Comparison of ENCODE assay signal across 1 cellular context in genomic region chr11:2097356-2097997, GRCh38.
TF ChIP-seq lines count a peak whose summit lies in the region.

No MANE protein-coding gene starts in this region.

TF ChIP-seq in HepG2, 621 proteins besides CTCF, POLR2A, EP300 and RAD21 (continued from another document and continues in another):
- TF ChIP-seq ZNF646 (CRISPR knock-in tag; IDR thresholded peaks at IDR 0.05) (no peak; the same call in 1 of the 2 replicates), HDAC6 (IDR thresholded peaks at IDR 0.05; ENCODE audit: low read depth, low read length) (no peak), ZNF570 (CRISPR knock-in tag; IDR thresholded peaks at IDR 0.05; ENCODE audit: borderline replicate concordance) (no peak), TRIM22 (IDR thresholded peaks at IDR 0.05) (no peak), MATR3 (CRISPR knock-in tag; IDR thresholded peaks at IDR 0.05) (no peak), ATF2 (CRISPR knock-in tag; IDR thresholded peaks at IDR 0.05) (no peak), ZNF10 (CRISPR knock-in tag; IDR thresholded peaks at IDR 0.05; ENCODE audit: borderline replicate concordance, low read depth) (no peak), CC2D1A (CRISPR knock-in tag; IDR thresholded peaks at IDR 0.05) (no peak), HCFC1 (IDR thresholded peaks at IDR 0.05; ENCODE audit: low read depth, low read length) (no peak), E2F5 (CRISPR knock-in tag; conservative IDR thresholded peaks at IDR 0.05) (no peak), TARDBP (CRISPR knock-in tag; IDR thresholded peaks at IDR 0.05) (peak; percentile 67; the same call in 1 of the 2 replicates), SRSF9 (IDR thresholded peaks at IDR 0.05; ENCODE audit: borderline replicate concordance, insufficient read depth, low read depth, low read length, poor library complexity, severe bottlenecking) (no peak), MAF1 (CRISPR knock-in tag; IDR thresholded peaks at IDR 0.05; ENCODE audit: borderline replicate concordance) (no peak), MBNL3 (CRISPR knock-in tag; conservative IDR thresholded peaks at IDR 0.05) (no peak), ZNF678 (CRISPR knock-in tag; IDR thresholded peaks at IDR 0.05) (no peak), ZNF839 (CRISPR knock-in tag; IDR thresholded peaks at IDR 0.05; ENCODE audit: borderline replicate concordance) (no peak), ZNF235 (CRISPR knock-in tag; IDR thresholded peaks at IDR 0.05; ENCODE audit: borderline replicate concordance) (no peak; the same call in 1 of the 2 replicates), ZNF12 (CRISPR knock-in tag; IDR thresholded peaks at IDR 0.05) (no peak), PITX1 (CRISPR knock-in tag; IDR thresholded peaks at IDR 0.05) (peak; percentile 59; the same call in 1 of the 2 replicates), HNRNPL (IDR thresholded peaks at IDR 0.05; ENCODE audit: low read depth, low read length) (0 out of 2 replicates have a peak, but pooled peaks have one; percentile 58), YY1 (IDR thresholded peaks at IDR 0.05; ENCODE audit: insufficient read depth, insufficient replicate concordance, low read depth, low read length) (peak; percentile 67), PCBP2 (optimal IDR thresholded peaks at IDR 0.05; ENCODE audit: low read depth, low read length, poor library complexity, severe bottlenecking) (no peak), TRAFD1 (CRISPR knock-in tag; IDR thresholded peaks at IDR 0.05; ENCODE audit: borderline replicate concordance) (no peak), PHB2 (IDR thresholded peaks at IDR 0.05; ENCODE audit: partially characterized antibody) (no peak), GTF2F1 (IDR thresholded peaks at IDR 0.05; ENCODE audit: low read length) (no peak), NCOA5 (CRISPR knock-in tag; IDR thresholded peaks at IDR 0.05) (no peak), NFE2L1 (CRISPR knock-in tag; IDR thresholded peaks at IDR 0.05; ENCODE audit: borderline replicate concordance) (no peak), BRCA1 (CRISPR knock-in tag; IDR thresholded peaks at IDR 0.05) (no peak), ZNF883 (CRISPR knock-in tag; IDR thresholded peaks at IDR 0.05; ENCODE audit: not compliant biosample characterization) (no peak), U2AF1 (optimal IDR thresholded peaks at IDR 0.05; ENCODE audit: low read depth, low read length) (no peak), RXRA (CRISPR knock-in tag; IDR thresholded peaks at IDR 0.05) (peak; percentile 97), ETV6 (CRISPR knock-in tag; conservative IDR thresholded peaks at IDR 0.05) (peak; percentile 71; the same call in 1 of the 2 replicates), SRF (IDR thresholded peaks at IDR 0.05; ENCODE audit: low read depth, low read length) (no peak), ZNF550 (CRISPR knock-in tag; IDR thresholded peaks at IDR 0.05; ENCODE audit: borderline replicate concordance) (no peak), ZNF780A (CRISPR knock-in tag; IDR thresholded peaks at IDR 0.05) (no peak), TBL1XR1 (IDR thresholded peaks at IDR 0.05; ENCODE audit: borderline replicate concordance, low read length, partially characterized antibody) (no peak), CBFB (CRISPR knock-in tag; IDR thresholded peaks at IDR 0.05) (no peak), ZNF484 (CRISPR knock-in tag; IDR thresholded peaks at IDR 0.05; ENCODE audit: borderline replicate concordance, low read depth) (no peak), BCL6 (CRISPR knock-in tag; IDR thresholded peaks at IDR 0.05) (peak; percentile 57; the same call in 1 of the 2 replicates), ZFAT (CRISPR knock-in tag; conservative IDR thresholded peaks at IDR 0.05) (no peak), ATAD3A (CRISPR knock-in tag; IDR thresholded peaks at IDR 0.05) (no peak), MBD4 (IDR thresholded peaks at IDR 0.05; ENCODE audit: borderline replicate concordance, low read length) (no peak), KMT2B (CRISPR knock-in tag; IDR thresholded peaks at IDR 0.05) (no peak), HOXD1 (CRISPR knock-in tag; IDR thresholded peaks at IDR 0.05) (no peak)
- TF ChIP-seq, protein P1, sequence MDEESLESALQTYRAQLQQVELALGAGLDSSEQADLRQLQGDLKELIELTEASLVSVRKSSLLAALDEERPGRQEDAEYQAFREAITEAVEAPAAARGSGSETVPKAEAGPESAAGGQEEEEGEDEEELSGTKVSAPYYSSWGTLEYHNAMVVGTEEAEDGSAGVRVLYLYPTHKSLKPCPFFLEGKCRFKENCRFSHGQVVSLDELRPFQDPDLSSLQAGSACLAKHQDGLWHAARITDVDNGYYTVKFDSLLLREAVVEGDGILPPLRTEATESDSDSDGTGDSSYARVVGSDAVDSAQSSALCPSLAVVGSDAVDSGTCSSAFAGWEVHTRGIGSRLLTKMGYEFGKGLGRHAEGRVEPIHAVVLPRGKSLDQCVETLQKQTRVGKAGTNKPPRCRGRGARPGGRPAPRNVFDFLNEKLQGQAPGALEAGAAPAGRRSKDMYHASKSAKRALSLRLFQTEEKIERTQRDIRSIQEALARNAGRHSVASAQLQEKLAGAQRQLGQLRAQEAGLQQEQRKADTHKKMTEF (CRISPR knock-in tag; IDR thresholded peaks at IDR 0.05), result peak; percentile 84
- TF ChIP-seq, protein P2, sequence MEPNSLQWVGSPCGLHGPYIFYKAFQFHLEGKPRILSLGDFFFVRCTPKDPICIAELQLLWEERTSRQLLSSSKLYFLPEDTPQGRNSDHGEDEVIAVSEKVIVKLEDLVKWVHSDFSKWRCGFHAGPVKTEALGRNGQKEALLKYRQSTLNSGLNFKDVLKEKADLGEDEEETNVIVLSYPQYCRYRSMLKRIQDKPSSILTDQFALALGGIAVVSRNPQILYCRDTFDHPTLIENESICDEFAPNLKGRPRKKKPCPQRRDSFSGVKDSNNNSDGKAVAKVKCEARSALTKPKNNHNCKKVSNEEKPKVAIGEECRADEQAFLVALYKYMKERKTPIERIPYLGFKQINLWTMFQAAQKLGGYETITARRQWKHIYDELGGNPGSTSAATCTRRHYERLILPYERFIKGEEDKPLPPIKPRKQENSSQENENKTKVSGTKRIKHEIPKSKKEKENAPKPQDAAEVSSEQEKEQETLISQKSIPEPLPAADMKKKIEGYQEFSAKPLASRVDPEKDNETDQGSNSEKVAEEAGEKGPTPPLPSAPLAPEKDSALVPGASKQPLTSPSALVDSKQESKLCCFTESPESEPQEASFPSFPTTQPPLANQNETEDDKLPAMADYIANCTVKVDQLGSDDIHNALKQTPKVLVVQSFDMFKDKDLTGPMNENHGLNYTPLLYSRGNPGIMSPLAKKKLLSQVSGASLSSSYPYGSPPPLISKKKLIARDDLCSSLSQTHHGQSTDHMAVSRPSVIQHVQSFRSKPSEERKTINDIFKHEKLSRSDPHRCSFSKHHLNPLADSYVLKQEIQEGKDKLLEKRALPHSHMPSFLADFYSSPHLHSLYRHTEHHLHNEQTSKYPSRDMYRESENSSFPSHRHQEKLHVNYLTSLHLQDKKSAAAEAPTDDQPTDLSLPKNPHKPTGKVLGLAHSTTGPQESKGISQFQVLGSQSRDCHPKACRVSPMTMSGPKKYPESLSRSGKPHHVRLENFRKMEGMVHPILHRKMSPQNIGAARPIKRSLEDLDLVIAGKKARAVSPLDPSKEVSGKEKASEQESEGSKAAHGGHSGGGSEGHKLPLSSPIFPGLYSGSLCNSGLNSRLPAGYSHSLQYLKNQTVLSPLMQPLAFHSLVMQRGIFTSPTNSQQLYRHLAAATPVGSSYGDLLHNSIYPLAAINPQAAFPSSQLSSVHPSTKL (CRISPR knock-in tag; IDR thresholded peaks at IDR 0.05), result peak; percentile 78
- TF ChIP-seq, protein P3, sequence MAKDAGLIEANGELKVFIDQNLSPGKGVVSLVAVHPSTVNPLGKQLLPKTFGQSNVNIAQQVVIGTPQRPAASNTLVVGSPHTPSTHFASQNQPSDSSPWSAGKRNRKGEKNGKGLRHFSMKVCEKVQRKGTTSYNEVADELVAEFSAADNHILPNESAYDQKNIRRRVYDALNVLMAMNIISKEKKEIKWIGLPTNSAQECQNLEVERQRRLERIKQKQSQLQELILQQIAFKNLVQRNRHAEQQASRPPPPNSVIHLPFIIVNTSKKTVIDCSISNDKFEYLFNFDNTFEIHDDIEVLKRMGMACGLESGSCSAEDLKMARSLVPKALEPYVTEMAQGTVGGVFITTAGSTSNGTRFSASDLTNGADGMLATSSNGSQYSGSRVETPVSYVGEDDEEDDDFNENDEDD (CRISPR knock-in tag; IDR thresholded peaks at IDR 0.05; ENCODE audit: borderline replicate concordance), result no peak; the same call in 1 of the 2 replicates
